Comparison of ENCODE assay signal across 9 cellular contexts in the genomic region with DNA sequence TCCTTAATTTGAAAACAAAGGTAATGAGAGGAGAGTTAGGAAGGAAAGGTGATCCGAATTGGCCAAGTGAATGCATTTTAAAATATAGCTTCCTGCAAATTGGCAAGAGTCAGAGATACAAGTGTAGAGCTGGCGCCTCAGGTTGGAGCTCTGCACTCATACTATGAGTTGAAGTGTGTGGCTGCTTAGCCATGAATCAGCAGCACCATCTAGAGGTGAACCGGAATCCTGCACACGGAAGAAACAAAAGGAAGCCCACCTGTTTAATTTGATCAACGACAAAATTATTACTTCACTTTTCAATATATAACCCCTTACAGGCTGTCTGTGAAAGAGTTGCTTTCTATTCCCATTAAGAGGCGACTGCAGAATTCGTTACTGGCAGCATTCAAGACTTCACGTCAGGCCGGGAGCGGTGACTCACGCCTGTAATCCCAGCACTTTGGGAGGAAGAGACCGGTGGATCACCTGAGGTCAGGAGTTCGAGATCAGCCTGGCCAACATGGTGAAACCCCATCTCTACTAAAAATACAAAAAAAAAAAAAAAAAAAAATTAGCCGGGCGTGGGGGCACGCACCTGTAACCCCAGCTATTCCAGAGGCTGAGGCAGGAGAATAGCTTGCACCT.
DNase-seq lines count a peak whose midpoint lies in the region; ATAC-seq, FAIRE-seq and TF ChIP-seq lines count a peak whose summit lies in the region.
"Had no signal": no experiment of that assay in that cellular context is flagged by ENCODE, and none has a peak within 500 bp of the region (broad histone marks: within the 10 kb centered on the region; RNA-seq: fewer than 3 reads in every experiment).

No MANE protein-coding gene starts in this region.

- no peaks in the 10 kb centered on the region for H3K4me1 ChIP-seq in GM12878 (ENCODE audit: control insufficient read depth, insufficient read depth, low read length)

- CTCF ChIA-PET in AG04449 (lab: Yijun Ruan, JAX) (interaction anchor here (1.8 kb wide), 1 partner anchor 10 kb away, joined by 5 read pairs; no protein-coding TSS in a partner anchor), GM12878 (lab: Yijun Ruan, JAX) (interaction anchor here (0.6 to 2.6 kb wide), 15 partner anchors 9 to 1221 kb away, joined by 3 to 39 read pairs (median 4); no protein-coding TSS in a partner anchor)

- H3K9ac ChIP-seq in GM12878 (ENCODE audit: control insufficient read depth, insufficient read depth, low read length), result no peak overlapping the region

- H3K27ac ChIP-seq in GM12878 (ENCODE audit: control insufficient read depth, insufficient read depth), result no peak overlapping the region

- H3K9me3 ChIP-seq in GM12878 (replicated peaks; ENCODE audit: control insufficient read depth, insufficient read depth, low read length), result no peaks in the 10 kb centered on the region

- no peak for DNase-seq in AG04449 (ENCODE audit: low read depth, low spot score)
- DNase-seq in GM20000 (ENCODE audit: low spot score), result peak; percentile 20
- peak; percentile 63 for DNase-seq in NCI-H2227 (lab: John Stamatoyannopoulos, UW; ENCODE audit: unreplicated experiment)
- DNase-seq in GM12878 (ENCODE audit: low read depth, low spot score), result no peak
- peak; percentile 62 for DNase-seq in kidney glomerular epithelial cell (lab: John Stamatoyannopoulos, UW)
- no peak for DNase-seq in activated T-cell treated with anti-CD3 and anti-CD28 coated beads for 4 hours

- in situ Hi-C loops in GM12878 (cut with MboI), result loop anchor here (10.0 kb wide), 1 partner anchor 1065 kb away; no protein-coding TSS in a partner anchor

- ATAC-seq in GM12878 (peak; percentile 89), HG03280 (IDR thresholded peaks at IDR 0.05; ENCODE audit: unreplicated experiment) (no peak), GM18907 (IDR thresholded peaks at IDR 0.05; ENCODE audit: unreplicated experiment) (no peak)

- H3K4me2 ChIP-seq in GM12878 (ENCODE audit: control insufficient read depth, insufficient read depth), result no peak overlapping the region

- SMC1A ChIA-PET in GM12878 (lab: Charles Lee; ENCODE audit: uncharacterized antibody, unreplicated experiment), result interaction anchor here (0.8 to 2.2 kb wide), 5 partner anchors 13 to 1099 kb away, joined by 3 to 18 read pairs (median 4); no protein-coding TSS in a partner anchor

- peak; percentile 81 for TF ChIP-seq RAD21 in GM12878 (IDR thresholded peaks at IDR 0.05; ENCODE audit: insufficient read depth, low read depth, low read length)

- 39% methylated on average over 16 of the region's 16 CpGs for WGBS in GM12878 (ENCODE audit: insufficient coverage, insufficient replicate concordance, low lambda C conversion rate, missing lambda C conversion rate)

- POLR2A ChIA-PET in AG04449 (lab: Yijun Ruan, JAX) (no interaction called here), GM12878 (lab: Charles Lee) (no interaction called here)

- no peak for FAIRE-seq in GM12878 (lab: Jason Lieb, UNC)
- FAIRE-seq: colon had no signal

- no peak overlapping the region for H3K4me3 ChIP-seq in AG04449 (ENCODE audit: low read depth, low read length)
- no peak overlapping the region for H3K4me3 ChIP-seq in GM12878

- RAD21 ChIA-PET in GM12878 (lab: Charles Lee; ENCODE audit: unreplicated experiment), result interaction anchor here (0.6 to 2.5 kb wide), 5 partner anchors 11 to 1100 kb away, joined by 3 to 15 read pairs (median 4); no protein-coding TSS in a partner anchor

- BruUV-seq in GM12878 (replicated peaks; lab: Mats Ljungman, UMichigan), result no TSS peak

- no peak for TF ChIP-seq EP300 in GM12878 (IDR thresholded peaks at IDR 0.05; ENCODE audit: borderline replicate concordance in 1 of 2, control insufficient read depth in 1 of 2, low read depth in 2 of 2, low read length in 2 of 2)

- H4K20me1 ChIP-seq in GM12878 (ENCODE audit: control insufficient read depth, insufficient read depth), result no peaks in the 10 kb centered on the region

- TF ChIP-seq CTCF in AG04449 (IDR thresholded peaks at IDR 0.05; ENCODE audit: insufficient read depth, low read length, missing control alignments) (peak; percentile 51), GM20000 (IDR thresholded peaks at IDR 0.05; ENCODE audit: extremely low read depth, missing control alignments) (peak; percentile 13), GM12878 (IDR thresholded peaks at IDR 0.05 in 2 of 3, conservative IDR thresholded peaks at IDR 0.05 in 1 of 3; ENCODE audit: control insufficient read depth in 2 of 3, extremely low read depth in 1 of 3, insufficient read depth in 1 of 3, low read depth in 3 of 3, low read length in 3 of 3) (peak; percentile 56 to 71 (median 70))

- no peaks in the 10 kb centered on the region for H3K36me3 ChIP-seq in GM12878 (ENCODE audit: control insufficient read depth in 2 of 2, insufficient read depth in 2 of 2, low read length in 1 of 2)

- H2AFZ ChIP-seq in GM12878 (ENCODE audit: control insufficient read depth, low read depth, low read length), result no peak overlapping the region

- TF ChIP-seq POLR2A in GM12878 (IDR thresholded peaks at IDR 0.05; ENCODE audit: low read depth, low read length), result no peak

- intact Hi-C loops in GM12878 (cut with micrococcal nuclease; ENCODE audit: unreplicated experiment), result loop anchor here (1.0 to 2.0 kb wide), 2 partner anchors 1065 to 1099 kb away; no protein-coding TSS in a partner anchor

- no peaks in the 10 kb centered on the region for H3K27me3 ChIP-seq in GM12878 (replicated peaks in 1 of 2; ENCODE audit: control insufficient read depth in 2 of 2, insufficient read depth in 2 of 2, low read length in 1 of 2)

- H3K79me2 ChIP-seq in GM12878 (ENCODE audit: control insufficient read depth, insufficient read depth, low read length), result no peaks in the 10 kb centered on the region

TF ChIP-seq in GM12878, 131 proteins besides CTCF, POLR2A, EP300 and RAD21:
- peak; percentile 42; the same call in 1 of the 2 replicates for TF ChIP-seq SMC3 (IDR thresholded peaks at IDR 0.05; ENCODE audit: borderline replicate concordance, low read length)
- TF ChIP-seq ZNF24 (IDR thresholded peaks at IDR 0.05), result peak; percentile 21; the same call in 1 of the 2 replicates
- no peak for TF ChIP-seq STAT3 (IDR thresholded peaks at IDR 0.05; ENCODE audit: low read depth, low read length)
TF ChIP-seq in GM12878: peak in this region for 2.

Comparison
In these comparisons a context has a peak if more than half of its experiments do, and no peak if none do; other contexts are left out.
1. DNase-seq: peak in GM20000 (single experiment), NCI-H2227 (single experiment) and kidney glomerular epithelial cell (single experiment); none in AG04449 (single experiment), GM12878 (single experiment) and activated T-cell treated with anti-CD3 and anti-CD28 coated beads for 4 hours (single experiment).
2. CTCF ChIP-seq: peak in every context shown above with its lines; median percentile 70 in GM12878; 51 in AG04449; 13 in GM20000.